ENCODE assay signal across 7 cellular contexts in the genomic region with DNA sequence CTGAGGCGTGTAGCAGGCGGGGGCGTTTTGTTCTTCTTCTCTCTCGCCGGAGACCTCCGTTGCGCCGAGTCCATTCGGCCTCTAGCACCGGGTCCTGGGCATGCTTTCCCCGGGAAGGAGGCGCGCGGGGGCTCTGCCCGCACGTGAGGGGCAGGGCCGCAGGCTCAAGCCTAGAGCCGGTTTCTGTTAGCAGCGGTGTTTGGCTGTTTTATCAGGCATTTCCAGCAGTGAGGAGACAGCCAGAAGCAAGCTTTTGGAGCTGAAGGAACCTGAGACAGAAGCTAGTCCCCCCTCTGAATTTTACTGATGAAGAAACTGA. TPM values are rescaled to one million over a fixed set of nuclear protein-coding genes. Genes with fewer than 3 reads are reported as not detected.
DNase-seq lines count a peak whose midpoint lies in the region; ATAC-seq, FAIRE-seq and TF ChIP-seq lines count a peak whose summit lies in the region.

No MANE protein-coding gene starts in this region.

- H3K9ac ChIP-seq in iPS-15b (ENCODE audit: low read depth, low read length), result no peak overlapping the region

- H3K4me3 ChIP-seq in iPS-15b (ENCODE audit: low read depth, low read length), result peak overlapping the region; percentile 50

- H3K9me3 Mint-ChIP-seq in HFFc6, result peaks cover 6% of the 10 kb centered on the region
- H3K9me3 Mint-ChIP-seq in activated CD8-positive, alpha-beta T cell treated with anti-CD3 and anti-CD28 coated beads, Interleukin-2, amount 10 ng/mL, durations not matched to agents 7 days and 5 days (ENCODE audit: insufficient read depth), result no peaks in the 10 kb centered on the region
- H3K9me3 Mint-ChIP-seq in stimulated activated naive B cell treated with anti-CD40 and anti-IgM and Interleukin-4, amounts not matched to agents 10 μg/mL and 1 μg/mL and 100 μg/mL, for 72 hours, result no peaks in the 10 kb centered on the region

- TF ChIP-seq CTCF in HFFc6 (IDR thresholded peaks at IDR 0.05), result no peak

- peaks cover 32% of the 10 kb centered on the region for H3K4me1 Mint-ChIP-seq in HFFc6 (ENCODE audit: low read depth)
- H3K4me1 Mint-ChIP-seq in activated CD8-positive, alpha-beta T cell treated with anti-CD3 and anti-CD28 coated beads, Interleukin-2, amount 10 ng/mL, durations not matched to agents 7 days and 5 days (ENCODE audit: low read depth), result peaks cover 11% of the 10 kb centered on the region
- H3K4me1 Mint-ChIP-seq in stimulated activated naive B cell treated with anti-CD40 and anti-IgM and Interleukin-4, amounts not matched to agents 10 μg/mL and 1 μg/mL and 100 μg/mL, for 72 hours, result peaks cover 24 to 39% of the 10 kb centered on the region in 2 donors

- DNase-seq in HFFc6, result no peak
- no peak for DNase-seq in activated CD8-positive, alpha-beta T cell treated with anti-CD3 and anti-CD28 coated beads, Interleukin-2, amount 10 ng/mL, durations not matched to agents 7 days and 5 days
- no peak for DNase-seq in stimulated activated naive B cell treated with anti-CD40 and anti-IgM and Interleukin-4, amounts not matched to agents 10 μg/mL and 1 μg/mL and 100 μg/mL, for 72 hours
- no peak for DNase-seq in superior temporal gyrus (ENCODE audit: extremely low spot score)
- DNase-seq in frontal cortex (ENCODE audit: low spot score in 2 of 2), result no peak

- H3K36me3 Mint-ChIP-seq in HFFc6 (ENCODE audit: low read depth), result peaks cover 6% of the 10 kb centered on the region
- no peaks in the 10 kb centered on the region for H3K36me3 Mint-ChIP-seq in activated CD8-positive, alpha-beta T cell treated with anti-CD3 and anti-CD28 coated beads, Interleukin-2, amount 10 ng/mL, durations not matched to agents 7 days and 5 days (ENCODE audit: low read depth)
- H3K36me3 Mint-ChIP-seq in stimulated activated naive B cell treated with anti-CD40 and anti-IgM and Interleukin-4, amounts not matched to agents 10 μg/mL and 1 μg/mL and 100 μg/mL, for 72 hours, result peaks cover 4% of the 10 kb centered on the region in 2 donors

- no peak for ATAC-seq in activated CD8-positive, alpha-beta T cell treated with anti-CD3 and anti-CD28 coated beads, Interleukin-2, amount 10 ng/mL, durations not matched to agents 7 days and 5 days
- no peak for ATAC-seq in stimulated activated naive B cell treated with anti-CD40 and anti-IgM and Interleukin-4, amounts not matched to agents 10 μg/mL and 1 μg/mL and 100 μg/mL, for 72 hours (replicated peaks)
- no peak for ATAC-seq in HG03280 (IDR thresholded peaks at IDR 0.05; ENCODE audit: unreplicated experiment)

- no peak for FAIRE-seq in frontal cortex (lab: Jason Lieb, UNC)

- peaks cover 2% of the 10 kb centered on the region; the same call in 1 of the 2 replicates for H3K27me3 Mint-ChIP-seq in HFFc6 (ENCODE audit: insufficient read depth)
- peaks cover 23% of the 10 kb centered on the region for H3K27me3 Mint-ChIP-seq in activated CD8-positive, alpha-beta T cell treated with anti-CD3 and anti-CD28 coated beads, Interleukin-2, amount 10 ng/mL, durations not matched to agents 7 days and 5 days (ENCODE audit: low read depth)
- H3K27me3 Mint-ChIP-seq in stimulated activated naive B cell treated with anti-CD40 and anti-IgM and Interleukin-4, amounts not matched to agents 10 μg/mL and 1 μg/mL and 100 μg/mL, for 72 hours, result peaks cover 0 to 6% of the 10 kb centered on the region in 2 donors

- H3K4me1 ChIP-seq in iPS-15b (ENCODE audit: control insufficient read depth, insufficient read depth, low read length), result peaks cover 2% of the 10 kb centered on the region

- H3K36me3 ChIP-seq in iPS-15b (ENCODE audit: control insufficient read depth, insufficient read depth, low read length), result no peaks in the 10 kb centered on the region

- CTCF ChIA-PET in activated CD8-positive, alpha-beta T cell treated with anti-CD3 and anti-CD28 coated beads, Interleukin-2, amount 10 ng/mL, durations not matched to agents 7 days and 5 days (lab: Charles Lee), result no interaction called here

- H3K4me3 Mint-ChIP-seq in HFFc6, result peak overlapping the region; percentile 89
- peak overlapping the region; percentile 70 for H3K4me3 Mint-ChIP-seq in activated CD8-positive, alpha-beta T cell treated with anti-CD3 and anti-CD28 coated beads, Interleukin-2, amount 10 ng/mL, durations not matched to agents 7 days and 5 days
- H3K4me3 Mint-ChIP-seq in stimulated activated naive B cell treated with anti-CD40 and anti-IgM and Interleukin-4, amounts not matched to agents 10 μg/mL and 1 μg/mL and 100 μg/mL, for 72 hours, result peak overlapping the region; percentile 86 to 92

- POLR2A ChIA-PET in activated CD8-positive, alpha-beta T cell treated with anti-CD3 and anti-CD28 coated beads, Interleukin-2, amount 10 ng/mL, durations not matched to agents 7 days and 5 days (lab: Charles Lee), result interaction anchor here (2.1 kb wide), 1 partner anchor 12 kb away, joined by 10 read pairs; no protein-coding TSS in a partner anchor

- no peaks in the 10 kb centered on the region for H3K9me3 ChIP-seq in iPS-15b (ENCODE audit: control insufficient read depth, insufficient read depth, low read length)

- peaks cover 5% of the 10 kb centered on the region for H3K27me3 ChIP-seq in iPS-15b (ENCODE audit: control insufficient read depth, insufficient read depth, low read length)

- peak overlapping the region; percentile 49; the same call in 1 of the 2 replicates for H3K27ac Mint-ChIP-seq in HFFc6
- no peak overlapping the region for H3K27ac Mint-ChIP-seq in activated CD8-positive, alpha-beta T cell treated with anti-CD3 and anti-CD28 coated beads, Interleukin-2, amount 10 ng/mL, durations not matched to agents 7 days and 5 days
- H3K27ac Mint-ChIP-seq in stimulated activated naive B cell treated with anti-CD40 and anti-IgM and Interleukin-4, amounts not matched to agents 10 μg/mL and 1 μg/mL and 100 μg/mL, for 72 hours, result peak overlapping the region; percentile 91

RNA-seq across cellular contexts. Expression of a gene that starts 0.6 kb away (rescaled TPM):
- total RNA-seq in HFFc6 (2021; fragmentation: NEBNext Ultra II Directional; extraction: Animal tissue kit (Norgen Biotek cat#: 25700)), result 10 to 100 TPM; 11.0 to 17.4 (median 13.4) TPM
- 1 to 10 TPM; 3.0 to 3.6 TPM for total RNA-seq in activated CD8-positive, alpha-beta T cell treated with anti-CD3 and anti-CD28 coated beads, Interleukin-2, amount 10 ng/mL, durations not matched to agents 7 days and 5 days
- total RNA-seq in frontal cortex, result 33.4 TPM
